In the genomic region with DNA sequence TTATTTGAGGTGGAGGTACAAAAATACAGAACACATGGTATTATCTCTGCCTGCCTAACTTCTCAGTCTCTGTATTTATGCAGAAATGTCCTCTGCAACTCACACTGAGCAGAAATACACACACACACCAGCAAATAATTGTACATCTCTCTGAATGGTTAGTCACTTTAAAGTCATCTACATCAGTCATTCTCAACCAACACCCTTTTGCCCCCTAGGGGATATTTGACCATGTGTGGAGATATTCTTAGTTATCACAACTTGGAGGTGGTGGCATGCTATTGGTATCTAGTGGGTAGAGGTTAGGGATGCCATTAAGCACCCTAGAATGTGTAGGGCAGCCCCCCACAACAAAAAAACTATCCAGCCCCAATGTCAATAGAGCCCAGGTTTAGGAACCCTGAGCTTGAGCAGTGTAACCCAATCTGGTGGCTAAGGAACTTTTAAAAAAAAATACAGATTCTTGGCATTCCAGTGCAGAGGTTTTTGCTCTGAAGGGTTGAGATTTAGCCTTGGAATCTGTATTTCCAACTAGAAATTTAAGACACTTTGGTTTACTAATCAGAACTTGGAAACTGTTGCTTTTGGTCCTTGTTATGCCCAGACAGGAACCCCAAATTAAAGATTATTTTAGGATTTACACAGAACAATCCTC, we compare ENCODE assay signal across 1 cellular context.
TF ChIP-seq lines count a peak whose summit lies in the region.

No MANE protein-coding gene starts in this region.

TF ChIP-seq in GM23338, 12 proteins besides CTCF, POLR2A, EP300 and RAD21 (continued from another document):
- TF ChIP-seq, protein P1, sequence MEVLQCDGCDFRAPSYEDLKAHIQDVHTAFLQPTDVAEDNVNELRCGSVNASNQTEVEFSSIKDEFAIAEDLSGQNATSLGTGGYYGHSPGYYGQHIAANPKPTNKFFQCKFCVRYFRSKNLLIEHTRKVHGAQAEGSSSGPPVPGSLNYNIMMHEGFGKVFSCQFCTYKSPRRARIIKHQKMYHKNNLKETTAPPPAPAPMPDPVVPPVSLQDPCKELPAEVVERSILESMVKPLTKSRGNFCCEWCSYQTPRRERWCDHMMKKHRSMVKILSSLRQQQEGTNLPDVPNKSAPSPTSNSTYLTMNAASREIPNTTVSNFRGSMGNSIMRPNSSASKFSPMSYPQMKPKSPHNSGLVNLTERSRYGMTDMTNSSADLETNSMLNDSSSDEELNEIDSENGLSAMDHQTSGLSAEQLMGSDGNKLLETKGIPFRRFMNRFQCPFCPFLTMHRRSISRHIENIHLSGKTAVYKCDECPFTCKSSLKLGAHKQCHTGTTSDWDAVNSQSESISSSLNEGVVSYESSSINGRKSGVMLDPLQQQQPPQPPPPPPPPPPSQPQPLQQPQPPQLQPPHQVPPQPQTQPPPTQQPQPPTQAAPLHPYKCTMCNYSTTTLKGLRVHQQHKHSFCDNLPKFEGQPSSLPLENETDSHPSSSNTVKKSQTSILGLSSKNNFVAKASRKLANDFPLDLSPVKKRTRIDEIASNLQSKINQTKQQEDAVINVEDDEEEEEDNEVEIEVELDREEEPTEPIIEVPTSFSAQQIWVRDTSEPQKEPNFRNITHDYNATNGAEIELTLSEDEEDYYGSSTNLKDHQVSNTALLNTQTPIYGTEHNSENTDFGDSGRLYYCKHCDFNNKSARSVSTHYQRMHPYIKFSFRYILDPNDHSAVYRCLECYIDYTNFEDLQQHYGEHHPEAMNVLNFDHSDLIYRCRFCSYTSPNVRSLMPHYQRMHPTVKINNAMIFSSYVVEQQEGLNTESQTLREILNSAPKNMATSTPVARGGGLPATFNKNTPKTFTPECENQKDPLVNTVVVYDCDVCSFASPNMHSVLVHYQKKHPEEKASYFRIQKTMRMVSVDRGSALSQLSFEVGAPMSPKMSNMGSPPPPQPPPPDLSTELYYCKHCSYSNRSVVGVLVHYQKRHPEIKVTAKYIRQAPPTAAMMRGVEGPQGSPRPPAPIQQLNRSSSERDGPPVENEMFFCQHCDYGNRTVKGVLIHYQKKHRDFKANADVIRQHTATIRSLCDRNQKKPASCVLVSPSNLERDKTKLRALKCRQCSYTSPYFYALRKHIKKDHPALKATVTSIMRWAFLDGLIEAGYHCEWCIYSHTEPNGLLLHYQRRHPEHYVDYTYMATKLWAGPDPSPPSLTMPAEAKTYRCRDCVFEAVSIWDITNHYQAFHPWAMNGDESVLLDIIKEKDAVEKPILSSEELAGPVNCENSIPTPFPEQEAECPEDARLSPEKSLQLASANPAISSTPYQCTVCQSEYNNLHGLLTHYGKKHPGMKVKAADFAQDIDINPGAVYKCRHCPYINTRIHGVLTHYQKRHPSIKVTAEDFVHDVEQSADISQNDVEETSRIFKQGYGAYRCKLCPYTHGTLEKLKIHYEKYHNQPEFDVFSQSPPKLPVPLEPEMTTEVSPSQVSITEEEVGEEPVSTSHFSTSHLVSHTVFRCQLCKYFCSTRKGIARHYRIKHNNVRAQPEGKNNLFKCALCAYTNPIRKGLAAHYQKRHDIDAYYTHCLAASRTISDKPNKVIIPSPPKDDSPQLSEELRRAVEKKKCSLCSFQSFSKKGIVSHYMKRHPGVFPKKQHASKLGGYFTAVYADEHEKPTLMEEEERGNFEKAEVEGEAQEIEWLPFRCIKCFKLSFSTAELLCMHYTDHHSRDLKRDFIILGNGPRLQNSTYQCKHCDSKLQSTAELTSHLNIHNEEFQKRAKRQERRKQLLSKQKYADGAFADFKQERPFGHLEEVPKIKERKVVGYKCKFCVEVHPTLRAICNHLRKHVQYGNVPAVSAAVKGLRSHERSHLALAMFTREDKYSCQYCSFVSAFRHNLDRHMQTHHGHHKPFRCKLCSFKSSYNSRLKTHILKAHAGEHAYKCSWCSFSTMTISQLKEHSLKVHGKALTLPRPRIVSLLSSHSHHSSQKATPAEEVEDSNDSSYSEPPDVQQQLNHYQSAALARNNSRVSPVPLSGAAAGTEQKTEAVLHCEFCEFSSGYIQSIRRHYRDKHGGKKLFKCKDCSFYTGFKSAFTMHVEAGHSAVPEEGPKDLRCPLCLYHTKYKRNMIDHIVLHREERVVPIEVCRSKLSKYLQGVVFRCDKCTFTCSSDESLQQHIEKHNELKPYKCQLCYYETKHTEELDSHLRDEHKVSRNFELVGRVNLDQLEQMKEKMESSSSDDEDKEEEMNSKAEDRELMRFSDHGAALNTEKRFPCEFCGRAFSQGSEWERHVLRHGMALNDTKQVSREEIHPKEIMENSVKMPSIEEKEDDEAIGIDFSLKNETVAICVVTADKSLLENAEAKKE (CRISPR knock-in tag; IDR thresholded peaks at IDR 0.05), result no peak
- TF ChIP-seq EZH2 (IDR thresholded peaks at IDR 0.05; ENCODE audit: low read depth, unreplicated experiment), result no peak
